Comparison of ENCODE assay signal across 1 cellular context in genomic region chr6:150271501-150272263, GRCh38.
TF ChIP-seq lines count a peak whose summit lies in the region.

No MANE protein-coding gene starts in this region.

TF ChIP-seq in K562, 482 proteins besides CTCF, POLR2A, EP300 and RAD21 (continued from another document and continues in another):
- TF ChIP-seq, protein P1, sequence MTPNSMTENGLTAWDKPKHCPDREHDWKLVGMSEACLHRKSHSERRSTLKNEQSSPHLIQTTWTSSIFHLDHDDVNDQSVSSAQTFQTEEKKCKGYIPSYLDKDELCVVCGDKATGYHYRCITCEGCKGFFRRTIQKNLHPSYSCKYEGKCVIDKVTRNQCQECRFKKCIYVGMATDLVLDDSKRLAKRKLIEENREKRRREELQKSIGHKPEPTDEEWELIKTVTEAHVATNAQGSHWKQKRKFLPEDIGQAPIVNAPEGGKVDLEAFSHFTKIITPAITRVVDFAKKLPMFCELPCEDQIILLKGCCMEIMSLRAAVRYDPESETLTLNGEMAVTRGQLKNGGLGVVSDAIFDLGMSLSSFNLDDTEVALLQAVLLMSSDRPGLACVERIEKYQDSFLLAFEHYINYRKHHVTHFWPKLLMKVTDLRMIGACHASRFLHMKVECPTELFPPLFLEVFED (CRISPR knock-in tag; conservative IDR thresholded peaks at IDR 0.05): 0 out of 2 replicates have a peak, but pooled peaks have one; percentile 68
- TF ChIP-seq E2F6 (IDR thresholded peaks at IDR 0.05; ENCODE audit: borderline replicate concordance in 1 of 2, extremely low read depth in 1 of 2, insufficient read depth in 1 of 2, insufficient read length in 1 of 2, low read depth in 1 of 2, low read length in 1 of 2, poor library complexity in 1 of 2, severe bottlenecking in 1 of 2) (no peak), POLR2B (IDR thresholded peaks at IDR 0.05; ENCODE audit: low read depth, partially characterized antibody) (no peak), CBX8 (IDR thresholded peaks at IDR 0.05; ENCODE audit: borderline replicate concordance, extremely low read depth, low read depth, low read length, poor library complexity, severe bottlenecking) (no peak), GATA2 (CRISPR knock-in tag; IDR thresholded peaks at IDR 0.05) (peak; percentile 88), SNRNP70 (optimal IDR thresholded peaks at IDR 0.05; ENCODE audit: low read depth, low read length) (no peak), OTX1 (CRISPR knock-in tag; IDR thresholded peaks at IDR 0.05) (0 out of 2 replicates have a peak, but pooled peaks have one; percentile 22), NCOA6 (IDR thresholded peaks at IDR 0.05) (0 out of 2 replicates have a peak, but pooled peaks have one; percentile 1), FOSL1 (tag; conservative IDR thresholded peaks at IDR 0.05) (peak; percentile 78; the same call in 1 of the 2 replicates), CBX3 (IDR thresholded peaks at IDR 0.05; ENCODE audit: borderline replicate concordance in 1 of 2, low read length in 2 of 2) (peak in 1 of 2 experiments; percentile 63; a peak in 1 of 3 replicates), SMARCB1 (IDR thresholded peaks at IDR 0.05; ENCODE audit: insufficient read length, low read depth) (peak; percentile 16), FOXK1 (CRISPR knock-in tag; IDR thresholded peaks at IDR 0.05; ENCODE audit: borderline replicate concordance) (0 out of 2 replicates have a peak, but pooled peaks have one; percentile 19), MAFK (IDR thresholded peaks at IDR 0.05; ENCODE audit: low read length) (0 out of 2 replicates have a peak, but pooled peaks have one; percentile 17), ZNF695 (CRISPR knock-in tag; IDR thresholded peaks at IDR 0.05) (peak; percentile 84; the same call in 1 of the 2 replicates), ZBED1 (IDR thresholded peaks at IDR 0.05) (peak; percentile 68; the same call in 1 of the 2 replicates), KHSRP (IDR thresholded peaks at IDR 0.05) (peak; percentile 94), ZNF444 (CRISPR knock-in tag; IDR thresholded peaks at IDR 0.05) (no peak), KDM2B (CRISPR knock-in tag; IDR thresholded peaks at IDR 0.05) (0 out of 2 replicates have a peak, but pooled peaks have one; percentile 10), ELK3 (CRISPR knock-in tag; IDR thresholded peaks at IDR 0.05) (no peak), ZKSCAN8 (CRISPR knock-in tag; IDR thresholded peaks at IDR 0.05) (peak; percentile 76), BCL6 (CRISPR knock-in tag; IDR thresholded peaks at IDR 0.05) (peak; percentile 20; the same call in 1 of the 2 replicates), HNRNPUL1 (IDR thresholded peaks at IDR 0.05; ENCODE audit: low read length) (no peak), ZNF696 (CRISPR knock-in tag; conservative IDR thresholded peaks at IDR 0.05) (no peak), TARDBP (IDR thresholded peaks at IDR 0.05) (peak; percentile 79), MTA2 (IDR thresholded peaks at IDR 0.05; ENCODE audit: low read depth) (peak; percentile 98), HDAC1 (IDR thresholded peaks at IDR 0.05) (peak in 1 of 2 experiments; percentile 92; a peak in 2 of 4 replicates), ZNF24 (IDR thresholded peaks at IDR 0.05) (0 out of 2 replicates have a peak, but pooled peaks have one; percentile 30), ETV6 (IDR thresholded peaks at IDR 0.05; ENCODE audit: borderline replicate concordance in 1 of 2, low read depth in 2 of 2, low read length in 1 of 2) (peak in 1 of 2 experiments; percentile 62; a peak in 2 of 4 replicates), ETV6 (CRISPR knock-in tag; IDR thresholded peaks at IDR 0.05; ENCODE audit: borderline replicate concordance) (no peak), FOXK2 (conservative IDR thresholded peaks at IDR 0.05 in 1 of 2, IDR thresholded peaks at IDR 0.05 in 1 of 2; ENCODE audit: low read depth in 2 of 2) (peak; percentile 32 to 48; a peak in 3 of 4 replicates), MEF2A (IDR thresholded peaks at IDR 0.05; ENCODE audit: control insufficient read depth, low read depth, low read length) (peak; percentile 74), HDAC8 (tag; IDR thresholded peaks at IDR 0.05) (peak; percentile 81), EHMT2 (IDR thresholded peaks at IDR 0.05) (peak; percentile 90), HIVEP1 (CRISPR knock-in tag; IDR thresholded peaks at IDR 0.05) (peak; percentile 6), NFATC3 (IDR thresholded peaks at IDR 0.05) (no peak; the same call in 1 of the 2 replicates), RBM39 (optimal IDR thresholded peaks at IDR 0.05; ENCODE audit: low read depth, low read length) (no peak), EWSR1 (IDR thresholded peaks at IDR 0.05; ENCODE audit: borderline replicate concordance, low read depth, partially characterized antibody) (no peak), FOXM1 (IDR thresholded peaks at IDR 0.05; ENCODE audit: low read depth) (peak; percentile 95), FOXM1 (CRISPR knock-in tag; IDR thresholded peaks at IDR 0.05; ENCODE audit: low read depth) (no peak), ZKSCAN1 (IDR thresholded peaks at IDR 0.05; ENCODE audit: low read depth, low read length) (peak; percentile 61; the same call in 1 of the 2 replicates), CREM (IDR thresholded peaks at IDR 0.05; ENCODE audit: low read depth) (peak; percentile 91), SIRT6 (IDR thresholded peaks at IDR 0.05; ENCODE audit: low read depth, low read length) (no peak), ZNF436 (CRISPR knock-in tag; IDR thresholded peaks at IDR 0.05) (peak; percentile 25; the same call in 1 of the 2 replicates), ZNF395 (CRISPR knock-in tag; IDR thresholded peaks at IDR 0.05) (peak; percentile 97), NFRKB (IDR thresholded peaks at IDR 0.05; ENCODE audit: low read depth) (peak; percentile 92), SP2 (IDR thresholded peaks at IDR 0.05; ENCODE audit: extremely low read depth, low read depth, low read length, poor library complexity, severe bottlenecking) (no peak)
- TF ChIP-seq, protein P2, sequence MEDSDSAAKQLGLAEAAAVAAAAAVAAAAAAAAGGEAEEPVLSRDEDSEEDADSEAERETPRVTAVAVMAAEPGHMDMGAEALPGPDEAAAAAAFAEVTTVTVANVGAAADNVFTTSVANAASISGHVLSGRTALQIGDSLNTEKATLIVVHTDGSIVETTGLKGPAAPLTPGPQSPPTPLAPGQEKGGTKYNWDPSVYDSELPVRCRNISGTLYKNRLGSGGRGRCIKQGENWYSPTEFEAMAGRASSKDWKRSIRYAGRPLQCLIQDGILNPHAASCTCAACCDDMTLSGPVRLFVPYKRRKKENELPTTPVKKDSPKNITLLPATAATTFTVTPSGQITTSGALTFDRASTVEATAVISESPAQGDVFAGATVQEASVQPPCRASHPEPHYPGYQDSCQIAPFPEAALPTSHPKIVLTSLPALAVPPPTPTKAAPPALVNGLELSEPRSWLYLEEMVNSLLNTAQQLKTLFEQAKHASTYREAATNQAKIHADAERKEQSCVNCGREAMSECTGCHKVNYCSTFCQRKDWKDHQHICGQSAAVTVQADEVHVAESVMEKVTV (CRISPR knock-in tag; IDR thresholded peaks at IDR 0.05): peak; percentile 38; the same call in 1 of the 2 replicates
- TF ChIP-seq, protein P3, sequence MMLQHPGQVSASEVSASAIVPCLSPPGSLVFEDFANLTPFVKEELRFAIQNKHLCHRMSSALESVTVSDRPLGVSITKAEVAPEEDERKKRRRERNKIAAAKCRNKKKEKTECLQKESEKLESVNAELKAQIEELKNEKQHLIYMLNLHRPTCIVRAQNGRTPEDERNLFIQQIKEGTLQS (IDR thresholded peaks at IDR 0.05): peak; percentile 99
- TF ChIP-seq, protein P3 (CRISPR knock-in tag; conservative IDR thresholded peaks at IDR 0.05): peak; percentile 69
- TF ChIP-seq, protein P4, sequence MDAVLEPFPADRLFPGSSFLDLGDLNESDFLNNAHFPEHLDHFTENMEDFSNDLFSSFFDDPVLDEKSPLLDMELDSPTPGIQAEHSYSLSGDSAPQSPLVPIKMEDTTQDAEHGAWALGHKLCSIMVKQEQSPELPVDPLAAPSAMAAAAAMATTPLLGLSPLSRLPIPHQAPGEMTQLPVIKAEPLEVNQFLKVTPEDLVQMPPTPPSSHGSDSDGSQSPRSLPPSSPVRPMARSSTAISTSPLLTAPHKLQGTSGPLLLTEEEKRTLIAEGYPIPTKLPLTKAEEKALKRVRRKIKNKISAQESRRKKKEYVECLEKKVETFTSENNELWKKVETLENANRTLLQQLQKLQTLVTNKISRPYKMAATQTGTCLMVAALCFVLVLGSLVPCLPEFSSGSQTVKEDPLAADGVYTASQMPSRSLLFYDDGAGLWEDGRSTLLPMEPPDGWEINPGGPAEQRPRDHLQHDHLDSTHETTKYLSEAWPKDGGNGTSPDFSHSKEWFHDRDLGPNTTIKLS (IDR thresholded peaks at IDR 0.05; ENCODE audit: borderline replicate concordance, low read depth): 0 out of 2 replicates have a peak, but pooled peaks have one; percentile 13
- TF ChIP-seq, protein P5, sequence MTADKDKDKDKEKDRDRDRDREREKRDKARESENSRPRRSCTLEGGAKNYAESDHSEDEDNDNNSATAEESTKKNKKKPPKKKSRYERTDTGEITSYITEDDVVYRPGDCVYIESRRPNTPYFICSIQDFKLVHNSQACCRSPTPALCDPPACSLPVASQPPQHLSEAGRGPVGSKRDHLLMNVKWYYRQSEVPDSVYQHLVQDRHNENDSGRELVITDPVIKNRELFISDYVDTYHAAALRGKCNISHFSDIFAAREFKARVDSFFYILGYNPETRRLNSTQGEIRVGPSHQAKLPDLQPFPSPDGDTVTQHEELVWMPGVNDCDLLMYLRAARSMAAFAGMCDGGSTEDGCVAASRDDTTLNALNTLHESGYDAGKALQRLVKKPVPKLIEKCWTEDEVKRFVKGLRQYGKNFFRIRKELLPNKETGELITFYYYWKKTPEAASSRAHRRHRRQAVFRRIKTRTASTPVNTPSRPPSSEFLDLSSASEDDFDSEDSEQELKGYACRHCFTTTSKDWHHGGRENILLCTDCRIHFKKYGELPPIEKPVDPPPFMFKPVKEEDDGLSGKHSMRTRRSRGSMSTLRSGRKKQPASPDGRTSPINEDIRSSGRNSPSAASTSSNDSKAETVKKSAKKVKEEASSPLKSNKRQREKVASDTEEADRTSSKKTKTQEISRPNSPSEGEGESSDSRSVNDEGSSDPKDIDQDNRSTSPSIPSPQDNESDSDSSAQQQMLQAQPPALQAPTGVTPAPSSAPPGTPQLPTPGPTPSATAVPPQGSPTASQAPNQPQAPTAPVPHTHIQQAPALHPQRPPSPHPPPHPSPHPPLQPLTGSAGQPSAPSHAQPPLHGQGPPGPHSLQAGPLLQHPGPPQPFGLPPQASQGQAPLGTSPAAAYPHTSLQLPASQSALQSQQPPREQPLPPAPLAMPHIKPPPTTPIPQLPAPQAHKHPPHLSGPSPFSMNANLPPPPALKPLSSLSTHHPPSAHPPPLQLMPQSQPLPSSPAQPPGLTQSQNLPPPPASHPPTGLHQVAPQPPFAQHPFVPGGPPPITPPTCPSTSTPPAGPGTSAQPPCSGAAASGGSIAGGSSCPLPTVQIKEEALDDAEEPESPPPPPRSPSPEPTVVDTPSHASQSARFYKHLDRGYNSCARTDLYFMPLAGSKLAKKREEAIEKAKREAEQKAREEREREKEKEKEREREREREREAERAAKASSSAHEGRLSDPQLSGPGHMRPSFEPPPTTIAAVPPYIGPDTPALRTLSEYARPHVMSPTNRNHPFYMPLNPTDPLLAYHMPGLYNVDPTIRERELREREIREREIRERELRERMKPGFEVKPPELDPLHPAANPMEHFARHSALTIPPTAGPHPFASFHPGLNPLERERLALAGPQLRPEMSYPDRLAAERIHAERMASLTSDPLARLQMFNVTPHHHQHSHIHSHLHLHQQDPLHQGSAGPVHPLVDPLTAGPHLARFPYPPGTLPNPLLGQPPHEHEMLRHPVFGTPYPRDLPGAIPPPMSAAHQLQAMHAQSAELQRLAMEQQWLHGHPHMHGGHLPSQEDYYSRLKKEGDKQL (CRISPR knock-in tag; IDR thresholded peaks at IDR 0.05; ENCODE audit: borderline replicate concordance): 0 out of 2 replicates have a peak, but pooled peaks have one; percentile 39
- TF ChIP-seq, protein P6, sequence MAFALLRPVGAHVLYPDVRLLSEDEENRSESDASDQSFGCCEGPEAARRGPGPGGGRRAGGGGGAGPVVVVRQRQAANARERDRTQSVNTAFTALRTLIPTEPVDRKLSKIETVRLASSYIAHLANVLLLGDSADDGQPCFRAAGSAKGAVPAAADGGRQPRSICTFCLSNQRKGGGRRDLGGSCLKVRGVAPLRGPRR (CRISPR knock-in tag; IDR thresholded peaks at IDR 0.05): 0 out of 2 replicates have a peak, but pooled peaks have one; percentile 29
- TF ChIP-seq, protein P7, sequence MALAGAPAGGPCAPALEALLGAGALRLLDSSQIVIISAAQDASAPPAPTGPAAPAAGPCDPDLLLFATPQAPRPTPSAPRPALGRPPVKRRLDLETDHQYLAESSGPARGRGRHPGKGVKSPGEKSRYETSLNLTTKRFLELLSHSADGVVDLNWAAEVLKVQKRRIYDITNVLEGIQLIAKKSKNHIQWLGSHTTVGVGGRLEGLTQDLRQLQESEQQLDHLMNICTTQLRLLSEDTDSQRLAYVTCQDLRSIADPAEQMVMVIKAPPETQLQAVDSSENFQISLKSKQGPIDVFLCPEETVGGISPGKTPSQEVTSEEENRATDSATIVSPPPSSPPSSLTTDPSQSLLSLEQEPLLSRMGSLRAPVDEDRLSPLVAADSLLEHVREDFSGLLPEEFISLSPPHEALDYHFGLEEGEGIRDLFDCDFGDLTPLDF (CRISPR knock-in tag; IDR thresholded peaks at IDR 0.05): no peak; the same call in 1 of the 2 replicates
